21 cellular contexts compared by ENCODE assay signal in the genomic region with DNA sequence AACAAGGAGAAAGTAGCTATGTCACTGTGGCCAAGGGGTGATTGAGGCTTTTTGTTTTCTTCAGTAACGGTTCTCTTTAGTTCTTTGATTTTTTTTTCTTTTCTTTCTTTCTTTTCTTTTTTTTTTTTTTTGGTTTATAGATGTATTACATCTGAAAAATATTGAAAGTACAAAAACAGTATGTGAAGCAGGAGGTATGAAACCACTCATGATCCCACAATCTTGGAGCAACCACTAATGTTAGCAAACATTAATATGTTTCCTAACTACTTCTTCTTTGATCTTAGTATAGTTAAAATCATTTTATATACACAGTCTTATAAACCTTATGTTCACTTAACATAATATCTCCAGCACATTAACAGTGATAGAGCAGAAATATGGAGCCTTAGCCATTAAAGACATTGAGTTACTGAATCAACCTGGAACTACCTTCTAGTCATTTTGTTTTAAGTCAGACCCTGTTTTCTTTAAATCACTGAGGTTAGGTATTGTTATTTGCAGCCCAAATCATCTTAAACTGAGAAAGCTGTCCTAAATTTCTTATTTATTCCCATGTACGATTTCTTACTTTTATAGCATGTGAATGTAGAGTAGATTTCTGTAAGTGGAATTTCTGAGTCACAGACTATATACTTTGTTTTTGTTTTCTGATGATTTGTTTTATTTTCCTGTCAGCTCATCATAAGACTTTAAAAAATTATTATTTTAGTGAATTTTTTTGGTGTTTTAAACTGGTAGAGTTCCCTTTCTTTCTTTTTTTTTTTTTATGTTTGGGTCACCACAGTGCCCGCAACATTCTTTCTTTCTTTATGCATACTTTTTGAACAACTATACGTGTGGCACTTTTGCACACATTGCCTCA. TPM values are rescaled to one million over a fixed set of nuclear protein-coding genes. Genes with fewer than 3 reads are reported as not detected.
DNase-seq lines count a peak whose midpoint lies in the region; ATAC-seq, FAIRE-seq and TF ChIP-seq lines count a peak whose summit lies in the region.
"Had no signal": no experiment of that assay in that cellular context is flagged by ENCODE, and none has a peak within 500 bp of the region (broad histone marks: within the 10 kb centered on the region; RNA-seq: fewer than 3 reads in every experiment).

No MANE protein-coding gene starts in this region.

- H3K27ac ChIP-seq in ACC112 (ENCODE audit: low read depth, low read length) (peak overlapping the region; percentile 78), adrenal gland (peak overlapping the region in 3 of 5 donors; percentile 20 to 48 (median 48)), upper lobe of right lung (no peak overlapping the region)
- H3K27ac ChIP-seq: neural progenitor cell had no signal

- H3K36me3 ChIP-seq in ACC112 (ENCODE audit: insufficient read depth, low read length): no peaks in the 10 kb centered on the region
- H3K36me3 ChIP-seq in adrenal gland (replicated peaks in 1 of 2): no peaks in the 10 kb centered on the region
- no peaks in the 10 kb centered on the region for H3K36me3 ChIP-seq in upper lobe of right lung
- H3K36me3 ChIP-seq: neural progenitor cell had no signal

- peaks cover 52% of the 10 kb centered on the region for H3K79me2 ChIP-seq in ACC112 (ENCODE audit: control insufficient read depth, insufficient read depth, low read length, unreplicated experiment)

- DNase-seq in ELR (ENCODE audit: low read depth): peak; percentile 53
- DNase-seq in adrenal gland: no peak
- no peak for DNase-seq in immature natural killer cell
- no peak for DNase-seq in GM12891 (ENCODE audit: insufficient read length, low spot score)
- DNase-seq in upper lobe of right lung: no peak
- DNase-seq: activated CD8-positive, alpha-beta T cell treated with anti-CD3 and anti-CD28 coated beads, Interleukin-2, amount 10 ng/mL, durations not matched to agents 7 days and 5 days; activated naive CD8-positive, alpha-beta T cell treated with anti-CD3 and anti-CD28 coated beads for 36 hours; DND-41; midbrain; SIG-M5; substantia nigra had no signal

- H3K4me1 Mint-ChIP-seq in immature natural killer cell: peaks cover 27 to 45% of the 10 kb centered on the region in 2 donors

- H3K9me3 ChIP-seq in adrenal gland (replicated peaks in 1 of 3) (no peaks in the 10 kb centered on the region), upper lobe of right lung (no peaks in the 10 kb centered on the region)

- TF ChIP-seq POLR2A in adrenal gland (IDR thresholded peaks at IDR 0.05) (no peak), GM12891 (IDR thresholded peaks at IDR 0.05; ENCODE audit: low read depth, low read length) (no peak)

- H3K36me3 Mint-ChIP-seq in immature natural killer cell: peaks cover 0 to 4% (median 0%) of the 10 kb centered on the region in 3 donors
- H3K36me3 Mint-ChIP-seq: activated naive CD8-positive, alpha-beta T cell treated with anti-CD3 and anti-CD28 coated beads for 36 hours; WTC11 had no signal

- no peak overlapping the region for H2AFZ ChIP-seq in ACC112 (ENCODE audit: low read length, unreplicated experiment)
- H2AFZ ChIP-seq: neural progenitor cell had no signal

- H3K27me3 Mint-ChIP-seq in immature natural killer cell (ENCODE audit: low read depth in 3 of 3): peaks cover 0 to 2% (median 0%) of the 10 kb centered on the region in 3 donors
- H3K27me3 Mint-ChIP-seq: activated naive CD8-positive, alpha-beta T cell treated with anti-CD3 and anti-CD28 coated beads for 36 hours had no signal

- peak overlapping the region; percentile 18; the same call in 1 of the 2 replicates for H3K4me3 ChIP-seq in ACC112 (ENCODE audit: low read depth, low read length)
- H3K4me3 ChIP-seq in adrenal gland: no peak overlapping the region
- H3K4me3 ChIP-seq in upper lobe of right lung: no peak overlapping the region
- H3K4me3 ChIP-seq: neural progenitor cell had no signal

- ATAC-seq in GM21717 (IDR thresholded peaks at IDR 0.05; ENCODE audit: unreplicated experiment): no peak
- no peak for ATAC-seq in upper lobe of right lung
- ATAC-seq in HG02973 (IDR thresholded peaks at IDR 0.05; ENCODE audit: unreplicated experiment): no peak
- ATAC-seq: activated CD8-positive, alpha-beta T cell treated with anti-CD3 and anti-CD28 coated beads, Interleukin-2, amount 10 ng/mL, durations not matched to agents 7 days and 5 days; left lobe of liver; WTC11 had no signal

- no peak for TF ChIP-seq CTCF in adrenal gland (IDR thresholded peaks at IDR 0.05)
- no peak for TF ChIP-seq CTCF in upper lobe of right lung (IDR thresholded peaks at IDR 0.05)

- intact Hi-C loops in adrenal gland (cut with DNase I): no loop called here
- intact Hi-C loops in upper lobe of right lung (cut with DNase I): no loop called here

- H3K4me1 ChIP-seq in ACC112 (ENCODE audit: control insufficient read depth, insufficient read depth, low read length, unreplicated experiment) (peaks cover 33% of the 10 kb centered on the region), adrenal gland (replicated peaks in 1 of 2) (peaks cover 29 to 72% of the 10 kb centered on the region in 2 donors), upper lobe of right lung (peaks cover 18% of the 10 kb centered on the region)

- no peak for FAIRE-seq in GM12891 (lab: Jason Lieb, UNC)
- FAIRE-seq: bronchial epithelial cell, H54 had no signal

- H3K9me3 Mint-ChIP-seq in immature natural killer cell: no peaks in the 10 kb centered on the region
- H3K9me3 Mint-ChIP-seq: activated T-helper 1 cell treated with anti-CD3 and anti-CD28 coated beads, Interleukin-12 subunit alpha, Interleukin-12 subunit beta, Interleukin-2, Interleukin-4 antibody, amounts not matched to agents 30 ng/mL and 10 ng/mL and 1 ng/mL, durations not matched to agents 14 hours and 24 hours and 36 hours; T-helper 2 cell treated with Interferon-gamma antibody and Interleukin-4, amounts not matched to agents 5 μg/mL and 100 μg/mL, for 36 hours; WTC11 had no signal

- peak overlapping the region in 1 of 5 donors; percentile 28 for H3K4me3 Mint-ChIP-seq in immature natural killer cell
- H3K4me3 Mint-ChIP-seq: activated CD8-positive, alpha-beta T cell treated with anti-CD3 and anti-CD28 coated beads, Interleukin-2, amount 10 ng/mL, durations not matched to agents 7 days and 5 days; activated naive CD8-positive, alpha-beta T cell treated with anti-CD3 and anti-CD28 coated beads for 36 hours; activated T-helper 1 cell treated with anti-CD3 and anti-CD28 coated beads, Interleukin-12 subunit alpha, Interleukin-12 subunit beta, Interleukin-2, Interleukin-4 antibody, amounts not matched to agents 30 ng/mL and 10 ng/mL and 1 ng/mL, durations not matched to agents 14 hours and 24 hours and 36 hours; neural progenitor cell; T-helper 2 cell treated with Interferon-gamma antibody and Interleukin-4, amounts not matched to agents 5 μg/mL and 100 μg/mL, for 36 hours; WTC11 had no signal

- 81 to 90% (median 86%) methylated on average over 4 of the region's 4 CpGs for WGBS in adrenal gland, 4 donors

- peak overlapping the region in 5 of 6 donors; percentile 9 to 56 (median 34) for H3K27ac Mint-ChIP-seq in immature natural killer cell
- H3K27ac Mint-ChIP-seq: activated CD8-positive, alpha-beta T cell treated with anti-CD3 and anti-CD28 coated beads, Interleukin-2, amount 10 ng/mL, durations not matched to agents 7 days and 5 days; activated naive CD8-positive, alpha-beta T cell treated with anti-CD3 and anti-CD28 coated beads for 36 hours; activated T-helper 1 cell treated with anti-CD3 and anti-CD28 coated beads, Interleukin-12 subunit alpha, Interleukin-12 subunit beta, Interleukin-2, Interleukin-4 antibody, amounts not matched to agents 30 ng/mL and 10 ng/mL and 1 ng/mL, durations not matched to agents 14 hours and 24 hours and 36 hours; neural progenitor cell; T-helper 2 cell treated with Interferon-gamma antibody and Interleukin-4, amounts not matched to agents 5 μg/mL and 100 μg/mL, for 36 hours had no signal

- H3K27me3 ChIP-seq in ACC112 (ENCODE audit: insufficient read depth, low read length) (no peaks in the 10 kb centered on the region), adrenal gland (no peaks in the 10 kb centered on the region), upper lobe of right lung (no peaks in the 10 kb centered on the region)
- H3K27me3 ChIP-seq: neural progenitor cell had no signal

TF ChIP-seq in GM12891, 5 proteins besides CTCF, POLR2A, EP300 and RAD21:
- TF ChIP-seq PAX5 (IDR thresholded peaks at IDR 0.05; ENCODE audit: insufficient read depth, low read length, severe bottlenecking) (no peak), POLR2AphosphoS5 (IDR thresholded peaks at IDR 0.05; ENCODE audit: low read depth, low read length) (no peak), SPI1 (IDR thresholded peaks at IDR 0.05; ENCODE audit: low read depth, low read length) (no peak), POU2F2 (IDR thresholded peaks at IDR 0.05; ENCODE audit: low read depth, low read length) (no peak), TAF1 (IDR thresholded peaks at IDR 0.05; ENCODE audit: low read depth, low read length) (no peak)

RNA-seq across cellular contexts. Expression of a gene that starts 45.7 kb away (rescaled TPM):
- total RNA-seq in adrenal gland (10 to 100 TPM; 14.9 to 38.6 (median 29.0) TPM), upper lobe of right lung (13.1 TPM)
- polyA plus RNA-seq in adrenal gland (10 to 100 TPM; 13.2 to 22.2 (median 16.6) TPM), immature natural killer cell (1 to 10 TPM; 1.6 to 4.6 (median 3.0) TPM)
- polyA plus RNA-seq in GM12891 (2012; ENCODE audit: low read depth, missing spikeins): 5.5 TPM
